ENCODE assay signal across 1 cellular context in the genomic region with DNA sequence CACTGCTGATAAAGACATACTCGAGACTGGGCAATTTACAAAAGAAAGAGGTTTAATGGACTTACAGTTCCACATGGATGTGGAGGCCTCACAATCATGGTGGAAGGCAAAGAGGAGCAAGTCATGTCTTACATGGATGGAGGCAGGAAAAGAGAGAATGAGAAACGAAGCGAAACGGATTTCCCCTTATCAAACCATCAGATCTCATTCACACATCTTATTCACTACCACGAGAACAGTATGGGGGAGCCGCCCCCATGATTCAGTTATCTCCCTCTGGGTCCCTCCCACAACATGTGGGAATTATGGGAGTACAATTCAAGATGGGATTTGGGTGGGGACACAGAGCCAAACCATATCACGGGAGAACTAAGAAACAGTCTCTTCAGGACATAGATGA. TPM values are rescaled to one million over a fixed set of nuclear protein-coding genes. Genes with fewer than 3 reads are reported as not detected.
"Had no signal": no experiment of that assay in that cellular context is flagged by ENCODE, and none has a peak within 500 bp of the region (broad histone marks: within the 10 kb centered on the region; RNA-seq: fewer than 3 reads in every experiment).

No MANE protein-coding gene starts in this region.

RNA-seq across cellular contexts. Expression of a gene that starts 6.0 kb away (rescaled TPM):
- total RNA-seq: ureter had no signal
